10 cellular contexts compared by ENCODE assay signal in the genomic region with DNA sequence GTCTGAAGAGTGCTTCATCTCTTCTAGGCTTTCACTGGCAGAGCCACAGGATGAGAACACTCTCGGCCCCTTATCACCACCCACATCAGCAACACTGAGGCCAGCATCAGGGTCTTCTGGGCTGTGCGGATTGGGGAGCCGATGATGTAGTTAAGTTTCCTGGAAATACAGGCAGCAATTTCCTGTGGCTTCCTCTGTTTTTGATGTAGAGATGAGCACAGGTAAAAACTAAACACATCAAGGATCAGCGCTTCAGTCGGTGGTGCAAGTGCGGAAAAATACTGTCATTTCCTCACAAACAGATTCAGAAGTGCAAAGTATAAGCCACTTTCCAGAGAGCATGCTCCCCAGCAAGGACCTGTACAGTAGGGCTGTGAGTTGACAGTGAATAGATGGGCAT.
DNase-seq lines count a peak whose midpoint lies in the region; ATAC-seq lines count a peak whose summit lies in the region.
"Had no signal": no experiment of that assay in that cellular context is flagged by ENCODE, and none has a peak within 500 bp of the region (broad histone marks: within the 10 kb centered on the region; RNA-seq: fewer than 3 reads in every experiment).

No MANE protein-coding gene starts in this region.

- no peaks in the 10 kb centered on the region for H3K9me3 Mint-ChIP-seq in CD4-positive, CD25-positive, alpha-beta regulatory T cell
- H3K9me3 Mint-ChIP-seq in activated CD4-positive, alpha-beta memory T cell treated with anti-CD3 and anti-CD28 coated beads for 36 hours, result no peaks in the 10 kb centered on the region
- H3K9me3 Mint-ChIP-seq in activated naive CD8-positive, alpha-beta T cell (ENCODE audit: low read depth), result no peaks in the 10 kb centered on the region
- H3K9me3 Mint-ChIP-seq: WTC11 had no signal

- peak overlapping the region; percentile 5 to 81 (median 62) for H3K4me3 Mint-ChIP-seq in CD4-positive, CD25-positive, alpha-beta regulatory T cell
- H3K4me3 Mint-ChIP-seq in activated CD4-positive, alpha-beta memory T cell treated with anti-CD3 and anti-CD28 coated beads for 36 hours, result peak overlapping the region; percentile 12
- H3K4me3 Mint-ChIP-seq in activated naive CD8-positive, alpha-beta T cell, result peak overlapping the region; percentile 76
- H3K4me3 Mint-ChIP-seq: WTC11 had no signal

- H3K27me3 ChIP-seq in CD4-positive, CD25-positive, alpha-beta regulatory T cell (ENCODE audit: control insufficient read depth, insufficient read depth, low read length), result no peaks in the 10 kb centered on the region

- no peaks in the 10 kb centered on the region for H3K36me3 ChIP-seq in CD4-positive, CD25-positive, alpha-beta regulatory T cell (ENCODE audit: control insufficient read depth, insufficient read depth, low read length)

- ATAC-seq in CD4-positive, CD25-positive, alpha-beta regulatory T cell (ENCODE audit: low read depth in 2 of 2), result peak; percentile 72
- ATAC-seq: WTC11 had no signal

- no peaks in the 10 kb centered on the region for H3K9me3 ChIP-seq in CD4-positive, CD25-positive, alpha-beta regulatory T cell (ENCODE audit: control insufficient read depth in 2 of 2, low read length in 2 of 2)

- POLR2A ChIA-PET in activated CD4-positive, alpha-beta memory T cell treated with anti-CD3 and anti-CD28 coated beads for 36 hours (lab: Charles Lee), result interaction anchor here (1.3 kb wide), 1 partner anchor 15 kb away, joined by 4 read pairs; no protein-coding TSS in a partner anchor

- H3K27ac Mint-ChIP-seq in CD4-positive, CD25-positive, alpha-beta regulatory T cell, result peak overlapping the region; percentile 88 to 93 (median 91)
- peak overlapping the region; percentile 84 for H3K27ac Mint-ChIP-seq in activated CD4-positive, alpha-beta memory T cell treated with anti-CD3 and anti-CD28 coated beads for 36 hours
- H3K27ac Mint-ChIP-seq in activated naive CD8-positive, alpha-beta T cell, result peak overlapping the region; percentile 97
- H3K27ac Mint-ChIP-seq: WTC11 had no signal

- DNase-seq in CD4-positive, CD25-positive, alpha-beta regulatory T cell, result peak; percentile 37 to 91 (median 57)
- DNase-seq in activated CD4-positive, alpha-beta memory T cell treated with anti-CD3 and anti-CD28 coated beads for 36 hours, result peak; percentile 86
- DNase-seq in stimulated activated CD4-positive, alpha-beta T cell treated with anti-CD3 and anti-CD28 coated beads, Interleukin-4, amount 100 ng/mL, for 4 hours, result peak; percentile 46 to 86
- DNase-seq in globus pallidus (ENCODE audit: low spot score) (no peak), NCI-H146 treated with DMSO at 0.1 percent for 48 hours (lab: John Stamatoyannopoulos, UW; ENCODE audit: unreplicated experiment) (no peak), NCI-H128 (lab: John Stamatoyannopoulos, UW; ENCODE audit: unreplicated experiment) (no peak), RKO (ENCODE audit: low spot score) (no peak)
- DNase-seq: NCI-H146 had no signal

- H3K27ac ChIP-seq in CD4-positive, CD25-positive, alpha-beta regulatory T cell (ENCODE audit: insufficient read depth, low read length, poor library complexity, severe bottlenecking), result peak overlapping the region; percentile 43

- no peaks in the 10 kb centered on the region for H3K36me3 Mint-ChIP-seq in CD4-positive, CD25-positive, alpha-beta regulatory T cell
- H3K36me3 Mint-ChIP-seq in activated CD4-positive, alpha-beta memory T cell treated with anti-CD3 and anti-CD28 coated beads for 36 hours, result peaks cover 13% of the 10 kb centered on the region
- peaks cover 38% of the 10 kb centered on the region for H3K36me3 Mint-ChIP-seq in activated naive CD8-positive, alpha-beta T cell
- H3K36me3 Mint-ChIP-seq: WTC11 had no signal

- H3K27me3 Mint-ChIP-seq in CD4-positive, CD25-positive, alpha-beta regulatory T cell, result peaks cover 5% of the 10 kb centered on the region
- H3K27me3 Mint-ChIP-seq in activated CD4-positive, alpha-beta memory T cell treated with anti-CD3 and anti-CD28 coated beads for 36 hours, result no peaks in the 10 kb centered on the region
- H3K27me3 Mint-ChIP-seq in activated naive CD8-positive, alpha-beta T cell, result no peaks in the 10 kb centered on the region

- peaks cover 51% of the 10 kb centered on the region for H3K4me1 ChIP-seq in CD4-positive, CD25-positive, alpha-beta regulatory T cell (ENCODE audit: control insufficient read depth, insufficient read depth, low read length, poor library complexity, severe bottlenecking)

- intact Hi-C loops in activated CD4-positive, alpha-beta memory T cell treated with anti-CD3 and anti-CD28 coated beads for 36 hours (cut with micrococcal nuclease), result loop anchor here (1.0 to 5.0 kb wide), 9 partner anchors 12 to 163 kb away; no protein-coding TSS in a partner anchor

- H3K4me3 ChIP-seq in CD4-positive, CD25-positive, alpha-beta regulatory T cell (ENCODE audit: low read depth, low read length), result peak overlapping the region; percentile 64

- CTCF ChIA-PET in activated CD4-positive, alpha-beta memory T cell treated with anti-CD3 and anti-CD28 coated beads for 36 hours (lab: Charles Lee), result no interaction called here

- peaks cover 9 to 91% (median 59%) of the 10 kb centered on the region in 4 donors for H3K4me1 Mint-ChIP-seq in CD4-positive, CD25-positive, alpha-beta regulatory T cell
- H3K4me1 Mint-ChIP-seq in activated CD4-positive, alpha-beta memory T cell treated with anti-CD3 and anti-CD28 coated beads for 36 hours (ENCODE audit: low read depth), result peaks cover 88% of the 10 kb centered on the region
- H3K4me1 Mint-ChIP-seq in activated naive CD8-positive, alpha-beta T cell (ENCODE audit: low read depth), result peaks cover 95% of the 10 kb centered on the region

Comparison
In these comparisons a context has a peak if more than half of its experiments do, and no peak if none do; other contexts are left out.
1. DNase-seq: peak in CD4-positive, CD25-positive, alpha-beta regulatory T cell (3 of 3), activated CD4-positive, alpha-beta memory T cell treated with anti-CD3 and anti-CD28 coated beads for 36 hours (single experiment) and stimulated activated CD4-positive, alpha-beta T cell treated with anti-CD3 and anti-CD28 coated beads, Interleukin-4, amount 100 ng/mL, for 4 hours (2 of 2); none in globus pallidus (single experiment), NCI-H146 treated with DMSO at 0.1 percent for 48 hours (single experiment), NCI-H128 (single experiment) and RKO (single experiment).
2. H3K4me3 Mint-ChIP-seq: peak in every context shown above with its lines; median percentile 76 in activated naive CD8-positive, alpha-beta T cell; 62 in CD4-positive, CD25-positive, alpha-beta regulatory T cell; 12 in activated CD4-positive, alpha-beta memory T cell treated with anti-CD3 and anti-CD28 coated beads for 36 hours.
3. Peak in every context shown above with its lines, with median percentiles within 50 percentile points of each other: H3K27ac Mint-ChIP-seq.